Comparison of ENCODE assay signal across 8 cellular contexts in the genomic region with DNA sequence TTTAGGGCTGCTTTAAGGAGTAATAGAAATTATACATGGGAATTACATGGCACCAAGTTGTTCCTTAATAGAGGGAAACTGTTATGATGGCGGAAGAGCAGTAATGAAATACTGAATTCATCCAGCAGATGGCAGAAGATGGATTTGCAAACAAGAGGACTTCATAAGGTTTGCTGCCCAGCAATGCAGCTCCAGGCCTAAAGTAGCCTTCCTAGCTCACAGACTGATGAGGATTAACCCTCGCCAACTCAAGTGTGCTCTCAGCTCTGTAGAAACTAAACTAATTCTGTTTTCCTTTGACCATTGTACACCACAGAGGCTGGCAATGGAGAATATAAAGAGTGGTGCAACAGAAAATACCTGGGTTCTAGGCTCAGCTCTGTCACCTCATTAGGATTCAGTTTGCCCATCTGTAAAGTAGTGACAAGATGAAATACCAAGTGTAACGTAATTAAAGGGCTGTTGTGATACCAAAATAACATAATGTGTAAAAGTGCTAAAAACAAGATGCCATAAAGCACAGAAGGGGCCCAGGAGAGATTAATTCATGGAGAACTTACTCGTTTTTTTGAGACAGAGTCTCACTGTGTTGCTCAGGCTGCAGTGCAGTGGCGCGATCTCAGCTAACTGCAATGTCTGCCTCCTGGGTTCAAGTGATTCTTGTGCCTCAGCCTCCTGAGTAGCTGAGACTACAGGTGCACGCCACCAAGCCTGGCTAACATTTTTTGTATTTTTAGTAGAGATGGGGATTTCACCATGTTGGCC.
A peak's percentile ranks its signal among the peaks of the same experiment; 100 is the strongest.
DNase-seq lines count a peak whose midpoint lies in the region; ATAC-seq and TF ChIP-seq lines count a peak whose summit lies in the region.

No MANE protein-coding gene starts in this region.

- H3K9me3 Mint-ChIP-seq in activated CD8-positive, alpha-beta memory T cell treated with anti-CD3 and anti-CD28 coated beads, Interleukin-2, amount 10 ng/mL, durations not matched to agents 7 days and 5 days (ENCODE audit: low read depth) = no peaks in the 10 kb centered on the region
- H3K9me3 Mint-ChIP-seq in neural crest cell = no peaks in the 10 kb centered on the region

- ATAC-seq in activated CD8-positive, alpha-beta memory T cell treated with anti-CD3 and anti-CD28 coated beads, Interleukin-2, amount 10 ng/mL, durations not matched to agents 7 days and 5 days = peak; percentile 49
- ATAC-seq in HG02610 (IDR thresholded peaks at IDR 0.05; ENCODE audit: unreplicated experiment) (peak; percentile 51), GM21367 (IDR thresholded peaks at IDR 0.05; ENCODE audit: unreplicated experiment) (no peak)

- peak; percentile 81 for TF ChIP-seq CTCF in neural crest cell (conservative IDR thresholded peaks at IDR 0.05)

- H3K36me3 Mint-ChIP-seq in activated CD8-positive, alpha-beta memory T cell treated with anti-CD3 and anti-CD28 coated beads, Interleukin-2, amount 10 ng/mL, durations not matched to agents 7 days and 5 days = no peaks in the 10 kb centered on the region
- no peaks in the 10 kb centered on the region for H3K36me3 Mint-ChIP-seq in neural crest cell (ENCODE audit: low read depth)

- CTCF ChIA-PET in activated CD8-positive, alpha-beta memory T cell treated with anti-CD3 and anti-CD28 coated beads, Interleukin-2, amount 10 ng/mL, durations not matched to agents 7 days and 5 days (lab: Charles Lee) = interaction anchor here (0.8 to 4.1 kb wide), 10 partner anchors 10 to 236 kb away, joined by 3 to 31 read pairs (median 4); no protein-coding TSS in a partner anchor

- no peak for DNase-seq in activated CD8-positive, alpha-beta memory T cell treated with anti-CD3 and anti-CD28 coated beads, Interleukin-2, amount 10 ng/mL, durations not matched to agents 7 days and 5 days
- no peak for DNase-seq in activated CD8-positive, alpha-beta memory T cell treated with anti-CD3 and anti-CD28 coated beads, Interleukin-2, amount 50 U/mL, for 48 hours
- DNase-seq in NCI-H1436 (lab: John Stamatoyannopoulos, UW) (peak; percentile 60), SKM-1 treated with dmso at 0.1 percent for 144 hours (lab: John Stamatoyannopoulos, UW; ENCODE audit: unreplicated experiment) (peak; percentile 62), fibroblast of peridontal ligament (ENCODE audit: extremely low read depth) (peak; percentile 95), neural crest cell (ENCODE audit: low read depth, low spot score) (peak; percentile 5)

- H3K4me3 Mint-ChIP-seq in activated CD8-positive, alpha-beta memory T cell treated with anti-CD3 and anti-CD28 coated beads, Interleukin-2, amount 10 ng/mL, durations not matched to agents 7 days and 5 days = no peak overlapping the region
- no peak overlapping the region for H3K4me3 Mint-ChIP-seq in neural crest cell

- no peak overlapping the region for H3K27ac Mint-ChIP-seq in activated CD8-positive, alpha-beta memory T cell treated with anti-CD3 and anti-CD28 coated beads, Interleukin-2, amount 10 ng/mL, durations not matched to agents 7 days and 5 days
- H3K27ac Mint-ChIP-seq in neural crest cell (ENCODE audit: unreplicated experiment) = no peak overlapping the region

- peaks cover 10% of the 10 kb centered on the region for H3K27me3 Mint-ChIP-seq in activated CD8-positive, alpha-beta memory T cell treated with anti-CD3 and anti-CD28 coated beads, Interleukin-2, amount 10 ng/mL, durations not matched to agents 7 days and 5 days
- H3K27me3 Mint-ChIP-seq in neural crest cell (ENCODE audit: low read depth) = no peaks in the 10 kb centered on the region

- H3K4me1 Mint-ChIP-seq in activated CD8-positive, alpha-beta memory T cell treated with anti-CD3 and anti-CD28 coated beads, Interleukin-2, amount 10 ng/mL, durations not matched to agents 7 days and 5 days = no peaks in the 10 kb centered on the region
- peaks cover 12% of the 10 kb centered on the region for H3K4me1 Mint-ChIP-seq in neural crest cell

Comparison
In these comparisons a context has a peak if more than half of its experiments do, and no peak if none do; other contexts are left out.
1. DNase-seq: peak in NCI-H1436 (single experiment), SKM-1 treated with dmso at 0.1 percent for 144 hours (single experiment), fibroblast of peridontal ligament (single experiment) and neural crest cell (single experiment); none in activated CD8-positive, alpha-beta memory T cell treated with anti-CD3 and anti-CD28 coated beads, Interleukin-2, amount 10 ng/mL, durations not matched to agents 7 days and 5 days (single experiment) and activated CD8-positive, alpha-beta memory T cell treated with anti-CD3 and anti-CD28 coated beads, Interleukin-2, amount 50 U/mL, for 48 hours (single experiment).